19 cellular contexts compared by ENCODE assay signal in genomic region chrX:69289839-69290123, GRCh38.
DNase-seq lines count a peak whose midpoint lies in the region; ATAC-seq and TF ChIP-seq lines count a peak whose summit lies in the region.
"Had no signal": no experiment of that assay in that cellular context is flagged by ENCODE, and none has a peak within 500 bp of the region (broad histone marks: within the 10 kb centered on the region; RNA-seq: fewer than 3 reads in every experiment).

No MANE protein-coding gene starts in this region.

- H3K27me3 ChIP-seq in BLaER1 (peaks cover 57% of the 10 kb centered on the region), uterus (no peaks in the 10 kb centered on the region)

- no peak overlapping the region for H3K9ac ChIP-seq in BLaER1
- H3K9ac ChIP-seq: BLaER1 treated with 17β-estradiol and CSF1 and Interleukin-3, amounts not matched to agents 10 nM and 100 nM had no signal

- ATAC-seq in WTC11 = no peak
- ATAC-seq: GM12878 had no signal

- CTCF ChIA-PET in HEK293T (lab: Yijun Ruan, JAX) (interaction anchor here (0.7 to 3.4 kb wide), 12 partner anchors 9 to 462 kb away, joined by 3 to 15 read pairs (median 4); partner anchors contain the start of gene EFNB1), WTC11 (lab: Charles Lee) (interaction anchor here (0.6 to 3.6 kb wide), 5 partner anchors 34 to 467 kb away, joined by 3 to 33 read pairs (median 5); partner anchors contain the start of gene EFNB1)

- H3K4me1 Mint-ChIP-seq in nephron = peaks cover 21% of the 10 kb centered on the region
- H3K4me1 Mint-ChIP-seq in WTC11 = peaks cover 19% of the 10 kb centered on the region
- H3K4me1 Mint-ChIP-seq: CD8-positive, alpha-beta memory T cell had no signal

- H3K4me2 ChIP-seq in BLaER1 = no peak overlapping the region

- H3K36me3 Mint-ChIP-seq in nephron (ENCODE audit: low read depth) (no peaks in the 10 kb centered on the region), WTC11 (no peaks in the 10 kb centered on the region)
- H3K36me3 Mint-ChIP-seq: CD14-positive monocyte; CD8-positive, alpha-beta memory T cell had no signal

- no peak for TF ChIP-seq POLR2A in uterus (IDR thresholded peaks at IDR 0.05)

- no peak for DNase-seq in HEK293T (ENCODE audit: extremely low spot score)
- no peak for DNase-seq in uterus
- no peak for DNase-seq in middle frontal gyrus (ENCODE audit: extremely low spot score, low spot score)
- no peak for DNase-seq in WTC11 (ENCODE audit: low spot score)
- no peak for DNase-seq in NCI-H748 (lab: John Stamatoyannopoulos, UW; ENCODE audit: unreplicated experiment)
- DNase-seq: CD4-positive, alpha-beta T cell; CD8-positive, alpha-beta memory T cell; DMS 273 treated with DMSO at 0.1 percent for 48 hours; DMS79; EL; GDM1; GOT3 had no signal

- H3K27me3 Mint-ChIP-seq in nephron (ENCODE audit: low read depth) = peaks cover 6% of the 10 kb centered on the region
- peaks cover 32% of the 10 kb centered on the region for H3K27me3 Mint-ChIP-seq in WTC11 (ENCODE audit: low read depth)
- H3K27me3 Mint-ChIP-seq: B cell; CD4-positive, alpha-beta T cell had no signal

- intact Hi-C loops in uterus (cut with DNase I; ENCODE audit: low total_unique reads) = loop anchor here (5.0 to 10.0 kb wide), 2 partner anchors 225 to 462 kb away; partner anchors contain the start of gene EFNB1

- H3K4me3 ChIP-seq in BLaER1 (no peak overlapping the region), uterus (no peak overlapping the region)
- H3K4me3 ChIP-seq: BLaER1 treated with 17β-estradiol and CSF1 and Interleukin-3, amounts not matched to agents 10 nM and 100 nM; GM12878; HAP-1 had no signal

- H4K20me1 ChIP-seq in BLaER1 = no peaks in the 10 kb centered on the region

- H3K4me3 Mint-ChIP-seq in nephron = peak overlapping the region in 1 of 3 experiments; percentile 19
- H3K4me3 Mint-ChIP-seq in WTC11 = no peak overlapping the region
- H3K4me3 Mint-ChIP-seq: B cell; CD14-positive monocyte; CD4-positive, alpha-beta T cell; CD8-positive, alpha-beta memory T cell had no signal

- no peak for TF ChIP-seq CTCF in nephron (IDR thresholded peaks at IDR 0.05; ENCODE audit: unreplicated experiment in 3 of 3)
- no peak for TF ChIP-seq CTCF in uterus (IDR thresholded peaks at IDR 0.05)
- no peak for TF ChIP-seq CTCF in WTC11 (IDR thresholded peaks at IDR 0.05)

- 0 out of 2 replicates have a peak overlapping the region, but pooled peaks have one; percentile 26 for H3K27ac ChIP-seq in BLaER1
- H3K27ac ChIP-seq in uterus = peak overlapping the region; percentile 36 to 67
- H3K27ac ChIP-seq: BLaER1 treated with 17β-estradiol and CSF1 and Interleukin-3, amounts not matched to agents 10 nM and 100 nM had no signal

- H3K4me1 ChIP-seq in BLaER1 (peaks cover 61% of the 10 kb centered on the region), uterus (peaks cover 0 to 4% of the 10 kb centered on the region in 2 donors)

- POLR2A ChIA-PET in HEK293T (lab: Yijun Ruan, JAX) = interaction anchor here (0.9 to 2.6 kb wide), 8 partner anchors 19 to 461 kb away, joined by 3 to 17 read pairs (median 7); partner anchors contain the start of gene EFNB1
- POLR2A ChIA-PET in WTC11 (lab: Charles Lee) = interaction anchor here (1.1 kb wide), 1 partner anchor 98 kb away, joined by 3 read pairs; no protein-coding TSS in a partner anchor

- H3K9me3 Mint-ChIP-seq in nephron (peaks cover 2% of the 10 kb centered on the region), WTC11 (no peaks in the 10 kb centered on the region)
- H3K9me3 Mint-ChIP-seq: CD14-positive monocyte; CD4-positive, alpha-beta T cell; CD8-positive, alpha-beta memory T cell had no signal

- peak overlapping the region; percentile 88 to 94 (median 91) for H3K27ac Mint-ChIP-seq in nephron
- no peak overlapping the region for H3K27ac Mint-ChIP-seq in WTC11
- H3K27ac Mint-ChIP-seq: B cell; CD14-positive monocyte; CD4-positive, alpha-beta T cell had no signal

- no peaks in the 10 kb centered on the region for H3K9me3 ChIP-seq in BLaER1
- no peaks in the 10 kb centered on the region for H3K9me3 ChIP-seq in uterus
- H3K9me3 ChIP-seq: BLaER1 treated with 17β-estradiol and CSF1 and Interleukin-3, amounts not matched to agents 10 nM and 100 nM; HAP-1 had no signal

- H3K36me3 ChIP-seq in BLaER1 (no peaks in the 10 kb centered on the region), uterus (no peaks in the 10 kb centered on the region)
- H3K36me3 ChIP-seq: BLaER1 treated with 17β-estradiol and CSF1 and Interleukin-3, amounts not matched to agents 10 nM and 100 nM; HAP-1 had no signal

TF ChIP-seq in HEK293T, 16 proteins besides CTCF, POLR2A, EP300 and RAD21:
- TF ChIP-seq HDGF (IDR thresholded peaks at IDR 0.05; ENCODE audit: borderline replicate concordance) (peak; percentile 70; the same call in 1 of the 2 replicates), ELF4 (IDR thresholded peaks at IDR 0.05) (no peak)

TF ChIP-seq in WTC11, 78 proteins besides CTCF, POLR2A, EP300 and RAD21:
- TF ChIP-seq CREB1 (CRISPR knock-in tag; IDR thresholded peaks at IDR 0.05) (no peak), ZNF512 (CRISPR knock-in tag; IDR thresholded peaks at IDR 0.05; ENCODE audit: borderline replicate concordance) (no peak), ATF1 (CRISPR knock-in tag; IDR thresholded peaks at IDR 0.05) (no peak), NR1H2 (CRISPR knock-in tag; IDR thresholded peaks at IDR 0.05) (no peak)
- TF ChIP-seq, protein P1, sequence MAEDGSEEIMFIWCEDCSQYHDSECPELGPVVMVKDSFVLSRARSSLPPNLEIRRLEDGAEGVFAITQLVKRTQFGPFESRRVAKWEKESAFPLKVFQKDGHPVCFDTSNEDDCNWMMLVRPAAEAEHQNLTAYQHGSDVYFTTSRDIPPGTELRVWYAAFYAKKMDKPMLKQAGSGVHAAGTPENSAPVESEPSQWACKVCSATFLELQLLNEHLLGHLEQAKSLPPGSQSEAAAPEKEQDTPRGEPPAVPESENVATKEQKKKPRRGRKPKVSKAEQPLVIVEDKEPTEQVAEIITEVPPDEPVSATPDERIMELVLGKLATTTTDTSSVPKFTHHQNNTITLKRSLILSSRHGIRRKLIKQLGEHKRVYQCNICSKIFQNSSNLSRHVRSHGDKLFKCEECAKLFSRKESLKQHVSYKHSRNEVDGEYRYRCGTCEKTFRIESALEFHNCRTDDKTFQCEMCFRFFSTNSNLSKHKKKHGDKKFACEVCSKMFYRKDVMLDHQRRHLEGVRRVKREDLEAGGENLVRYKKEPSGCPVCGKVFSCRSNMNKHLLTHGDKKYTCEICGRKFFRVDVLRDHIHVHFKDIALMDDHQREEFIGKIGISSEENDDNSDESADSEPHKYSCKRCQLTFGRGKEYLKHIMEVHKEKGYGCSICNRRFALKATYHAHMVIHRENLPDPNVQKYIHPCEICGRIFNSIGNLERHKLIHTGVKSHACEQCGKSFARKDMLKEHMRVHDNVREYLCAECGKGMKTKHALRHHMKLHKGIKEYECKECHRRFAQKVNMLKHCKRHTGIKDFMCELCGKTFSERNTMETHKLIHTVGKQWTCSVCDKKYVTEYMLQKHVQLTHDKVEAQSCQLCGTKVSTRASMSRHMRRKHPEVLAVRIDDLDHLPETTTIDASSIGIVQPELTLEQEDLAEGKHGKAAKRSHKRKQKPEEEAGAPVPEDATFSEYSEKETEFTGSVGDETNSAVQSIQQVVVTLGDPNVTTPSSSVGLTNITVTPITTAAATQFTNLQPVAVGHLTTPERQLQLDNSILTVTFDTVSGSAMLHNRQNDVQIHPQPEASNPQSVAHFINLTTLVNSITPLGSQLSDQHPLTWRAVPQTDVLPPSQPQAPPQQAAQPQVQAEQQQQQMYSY (CRISPR knock-in tag; IDR thresholded peaks at IDR 0.05) = no peak
- TF ChIP-seq, protein P2, sequence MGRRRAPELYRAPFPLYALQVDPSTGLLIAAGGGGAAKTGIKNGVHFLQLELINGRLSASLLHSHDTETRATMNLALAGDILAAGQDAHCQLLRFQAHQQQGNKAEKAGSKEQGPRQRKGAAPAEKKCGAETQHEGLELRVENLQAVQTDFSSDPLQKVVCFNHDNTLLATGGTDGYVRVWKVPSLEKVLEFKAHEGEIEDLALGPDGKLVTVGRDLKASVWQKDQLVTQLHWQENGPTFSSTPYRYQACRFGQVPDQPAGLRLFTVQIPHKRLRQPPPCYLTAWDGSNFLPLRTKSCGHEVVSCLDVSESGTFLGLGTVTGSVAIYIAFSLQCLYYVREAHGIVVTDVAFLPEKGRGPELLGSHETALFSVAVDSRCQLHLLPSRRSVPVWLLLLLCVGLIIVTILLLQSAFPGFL (CRISPR knock-in tag; IDR thresholded peaks at IDR 0.05; ENCODE audit: borderline replicate concordance) = no peak
- TF ChIP-seq, protein P3, sequence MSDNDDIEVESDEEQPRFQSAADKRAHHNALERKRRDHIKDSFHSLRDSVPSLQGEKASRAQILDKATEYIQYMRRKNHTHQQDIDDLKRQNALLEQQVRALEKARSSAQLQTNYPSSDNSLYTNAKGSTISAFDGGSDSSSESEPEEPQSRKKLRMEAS (CRISPR knock-in tag; IDR thresholded peaks at IDR 0.05) = no peak
TF ChIP-seq in WTC11: peak in this region for 0.
